Comparison of ENCODE assay signal across 18 cellular contexts in genomic region chr5:96088676-96089075, GRCh38.
DNase-seq lines count a peak whose midpoint lies in the region; ATAC-seq and TF ChIP-seq lines count a peak whose summit lies in the region.
"Had no signal": no experiment of that assay in that cellular context is flagged by ENCODE, and none has a peak within 500 bp of the region (broad histone marks: within the 10 kb centered on the region; RNA-seq: fewer than 3 reads in every experiment).

No MANE protein-coding gene starts in this region.

- no TSS peak for BruUV-seq in IMR-90 (replicated peaks; lab: Mats Ljungman, UMichigan)
- no TSS peak for BruUV-seq in Panc1 (replicated peaks; lab: Mats Ljungman, UMichigan)

- H2BK5ac ChIP-seq in IMR-90 (ENCODE audit: low read depth, low read length, poor library complexity, severe bottlenecking): no peak overlapping the region

- no peak overlapping the region for H3K9ac ChIP-seq in IMR-90 (ENCODE audit: low read depth, low read length)

- H3K27me3 ChIP-seq in IMR-90 (ENCODE audit: control insufficient read depth, insufficient read depth, low read length) (no peaks in the 10 kb centered on the region), Panc1 (ENCODE audit: control insufficient read depth, insufficient read depth, low read length) (no peaks in the 10 kb centered on the region)
- H3K27me3 ChIP-seq: Peyer's patch, SJCRH30 had no signal

- H3K9me1 ChIP-seq in IMR-90 (ENCODE audit: insufficient read depth, low read length): peaks cover 5% of the 10 kb centered on the region; the same call in 1 of the 2 replicates

- peak overlapping the region; percentile 49 for H2AK9ac ChIP-seq in IMR-90 (replicated peaks; ENCODE audit: low read depth, low read length, poor library complexity)

- ATAC-seq in IMR-90 (ENCODE audit: low read depth) (no peak), Panc1 (no peak), HG03175 (IDR thresholded peaks at IDR 0.05; ENCODE audit: unreplicated experiment) (no peak), GM21367 (IDR thresholded peaks at IDR 0.05; ENCODE audit: unreplicated experiment) (no peak)
- ATAC-seq: CD8-positive, alpha-beta T cell; HCT116 had no signal

- POLR2A ChIA-PET in IMR-90 (lab: Charles Lee; ENCODE audit: unreplicated experiment): no interaction called here
- POLR2A ChIA-PET in Panc1 (lab: Charles Lee): no interaction called here

- WGBS in IMR-90 (ENCODE audit: extremely low coverage in 2 of 2, insufficient read length in 1 of 2), 2 experiments: no CpG with 5 or more reads among the region's 2 CpGs

- no peak for TF ChIP-seq CTCF in IMR-90 (conservative IDR thresholded peaks at IDR 0.05; ENCODE audit: low read depth, low read length)
- no peak for TF ChIP-seq CTCF in Panc1 (IDR thresholded peaks at IDR 0.05)
- no peak for TF ChIP-seq CTCF in glutamatergic neuron (IDR thresholded peaks at IDR 0.05; ENCODE audit: partially characterized antibody, unreplicated experiment)
- no peak for TF ChIP-seq CTCF in nephron progenitor cell (IDR thresholded peaks at IDR 0.05)
- TF ChIP-seq CTCF in endothelial cell (IDR thresholded peaks at IDR 0.05; ENCODE audit: unreplicated experiment): no peak

- in situ Hi-C loops in IMR-90 (cut with MboI; ENCODE audit: low sequenced_read_pairs) (no loop called here), Panc1 (cut with HindIII; ENCODE audit: low pct_unique_long_range_greater_than_20kb, low sequenced_read_pairs) (no loop called here)

- H3K4me1 Mint-ChIP-seq in glutamatergic neuron (ENCODE audit: low read depth, unreplicated experiment) (peaks cover 46% of the 10 kb centered on the region), nephron progenitor cell (peaks cover 65% of the 10 kb centered on the region), endothelial cell (ENCODE audit: unreplicated experiment) (no peaks in the 10 kb centered on the region)

- no peak overlapping the region for H4K5ac ChIP-seq in IMR-90 (ENCODE audit: low read depth, low read length)

- no peak overlapping the region; the same call in 1 of the 2 replicates for H2BK120ac ChIP-seq in IMR-90 (ENCODE audit: low read depth, low read length)

- no peaks in the 10 kb centered on the region for H4K20me1 ChIP-seq in IMR-90 (ENCODE audit: insufficient read depth, low read length)

- H3K27ac ChIP-seq in IMR-90 (ENCODE audit: insufficient read depth, low read length) (no peak overlapping the region), Panc1 (ENCODE audit: low read length) (peak overlapping the region; percentile 46; the same call in 1 of the 2 replicates)
- H3K27ac ChIP-seq: Peyer's patch, SJCRH30 had no signal

- H3K56ac ChIP-seq in IMR-90 (ENCODE audit: extremely low read depth, insufficient read depth, low read length): no peak overlapping the region

- H3K14ac ChIP-seq in IMR-90 (replicated peaks; ENCODE audit: low read depth, low read length): peak overlapping the region; percentile 63

- dilution Hi-C loops in IMR-90 (cut with HindIII; ENCODE audit: low sequenced_read_pairs, unreplicated experiment): no loop called here

- intact Hi-C loops in IMR-90 (cut with micrococcal nuclease): no loop called here
- intact Hi-C loops in Panc1 (cut with micrococcal nuclease; ENCODE audit: unreplicated experiment): no loop called here

- H3K4me3 ChIP-seq in IMR-90 (ENCODE audit: insufficient read depth, low read depth, low read length): no peak overlapping the region
- H3K4me3 ChIP-seq in Panc1 (ENCODE audit: low read depth in 2 of 2, low read length in 2 of 2): no peak overlapping the region
- H3K4me3 ChIP-seq: Peyer's patch, SJCRH30 had no signal

- H4K8ac ChIP-seq in IMR-90 (ENCODE audit: low read depth in 2 of 2, low read length in 2 of 2): 0 out of 4 replicates have a peak overlapping the region, but pooled peaks of 1 of the 2 experiments have one; percentile 47

- H2AK5ac ChIP-seq in IMR-90 (ENCODE audit: low read depth, low read length): peak overlapping the region; percentile 61; the same call in 1 of the 2 replicates

- H3K36me3 ChIP-seq in IMR-90 (ENCODE audit: control insufficient read depth, insufficient read depth, low read length) (no peaks in the 10 kb centered on the region), Panc1 (ENCODE audit: control insufficient read depth, insufficient read depth, low read length) (no peaks in the 10 kb centered on the region)
- H3K36me3 ChIP-seq: Peyer's patch, SJCRH30 had no signal

- H3K18ac ChIP-seq in IMR-90 (ENCODE audit: low read depth, low read length): no peak overlapping the region

- DNase-seq in IMR-90 (no peak), Panc1 (ENCODE audit: low read depth, low spot score) (no peak), glutamatergic neuron (peak; percentile 20), nephron progenitor cell (no peak), NCI-H524 (lab: John Stamatoyannopoulos, UW) (no peak), endothelial cell (ENCODE audit: low spot score) (no peak)
- DNase-seq: ACHN; CD8-positive, alpha-beta T cell; DND-41; Karpas-422; NCI-H1694; NCI-H2081 treated with DMSO at 0.1 percent for 48 hours; NCI-H526 treated with DMSO at 0.1 percent for 48 hours; Peyer's patch had no signal

- no peak for TF ChIP-seq RAD21 in IMR-90 (IDR thresholded peaks at IDR 0.05; ENCODE audit: low read length)

- H3K27ac Mint-ChIP-seq in glutamatergic neuron (ENCODE audit: unreplicated experiment) (no peak overlapping the region), nephron progenitor cell (peak overlapping the region; percentile 60), endothelial cell (ENCODE audit: unreplicated experiment) (no peak overlapping the region)
- H3K27ac Mint-ChIP-seq: CD8-positive, alpha-beta T cell had no signal

- H3K4me1 ChIP-seq in IMR-90 (ENCODE audit: control insufficient read depth, insufficient read depth, low read length) (peaks cover 11% of the 10 kb centered on the region), Panc1 (ENCODE audit: control insufficient read depth, insufficient read depth, low read length) (peaks cover 11% of the 10 kb centered on the region)
- H3K4me1 ChIP-seq: Peyer's patch, SJCRH30 had no signal

- H3K4me2 ChIP-seq in IMR-90 (ENCODE audit: low read depth, low read length): no peak overlapping the region

- H3K23ac ChIP-seq in IMR-90 (ENCODE audit: low read depth, low read length): no peak overlapping the region

- H2AFZ ChIP-seq in IMR-90 (replicated peaks; ENCODE audit: low read length, poor library complexity): no peak overlapping the region

- H3K4me3 Mint-ChIP-seq in glutamatergic neuron (ENCODE audit: unreplicated experiment) (no peak overlapping the region), nephron progenitor cell (no peak overlapping the region), endothelial cell (ENCODE audit: unreplicated experiment) (no peak overlapping the region)
- H3K4me3 Mint-ChIP-seq: CD8-positive, alpha-beta T cell had no signal

- no peak for TF ChIP-seq POLR2A in IMR-90 (IDR thresholded peaks at IDR 0.05; ENCODE audit: low read depth, low read length)

- H3K9me3 ChIP-seq in IMR-90 (ENCODE audit: control insufficient read depth, insufficient read depth, low read length) (no peaks in the 10 kb centered on the region), Panc1 (ENCODE audit: control insufficient read depth, insufficient read depth, low read depth, low read length) (no peaks in the 10 kb centered on the region)
- H3K9me3 ChIP-seq: Peyer's patch, SJCRH30 had no signal

- no peak overlapping the region for H2BK15ac ChIP-seq in IMR-90 (ENCODE audit: low read depth, low read length)

- no peak overlapping the region for H2BK20ac ChIP-seq in IMR-90 (ENCODE audit: low read depth, low read length)

- peak overlapping the region; percentile 43; the same call in 1 of the 2 replicates for H3K4ac ChIP-seq in IMR-90 (ENCODE audit: low read depth, low read length)

- no peaks in the 10 kb centered on the region for H3K79me1 ChIP-seq in IMR-90 (ENCODE audit: low read depth in 1 of 2, low read length in 2 of 2)

- H4K91ac ChIP-seq in IMR-90 (ENCODE audit: insufficient read depth, low read depth, low read length): peak overlapping the region; percentile 19; the same call in 1 of the 2 replicates

- H3K36me3 Mint-ChIP-seq in glutamatergic neuron (ENCODE audit: unreplicated experiment) (no peaks in the 10 kb centered on the region), nephron progenitor cell (ENCODE audit: low read depth) (no peaks in the 10 kb centered on the region), endothelial cell (ENCODE audit: low read depth, unreplicated experiment) (no peaks in the 10 kb centered on the region)
- H3K36me3 Mint-ChIP-seq: CD8-positive, alpha-beta T cell had no signal

- peaks cover 5% of the 10 kb centered on the region for H3K27me3 Mint-ChIP-seq in glutamatergic neuron (ENCODE audit: unreplicated experiment)
- no peaks in the 10 kb centered on the region for H3K27me3 Mint-ChIP-seq in nephron progenitor cell (ENCODE audit: low read depth, poor library complexity)
- no peaks in the 10 kb centered on the region for H3K27me3 Mint-ChIP-seq in endothelial cell (ENCODE audit: unreplicated experiment)

- H3K9me3 Mint-ChIP-seq in glutamatergic neuron (ENCODE audit: unreplicated experiment) (no peaks in the 10 kb centered on the region), nephron progenitor cell (no peaks in the 10 kb centered on the region), endothelial cell (ENCODE audit: unreplicated experiment) (no peaks in the 10 kb centered on the region)
- H3K9me3 Mint-ChIP-seq: CD8-positive, alpha-beta T cell had no signal

- CTCF ChIA-PET in IMR-90 (lab: Yijun Ruan, JAX): no interaction called here
- CTCF ChIA-PET in Panc1 (lab: Charles Lee): no interaction called here

TF ChIP-seq in IMR-90, 13 proteins besides CTCF, POLR2A, EP300 and RAD21:
- TF ChIP-seq NFE2L2 (IDR thresholded peaks at IDR 0.05; ENCODE audit: low read depth, low read length) (no peak), SMC3 (IDR thresholded peaks at IDR 0.05; ENCODE audit: low read depth, low read length) (no peak)
